In genomic region chr9:77440057-77440456, GRCh38 we compare ENCODE assay signal across 11 cellular contexts.
DNase-seq lines count a peak whose midpoint lies in the region; ATAC-seq, FAIRE-seq and TF ChIP-seq lines count a peak whose summit lies in the region.
"Had no signal": no experiment of that assay in that cellular context is flagged by ENCODE, and none has a peak within 500 bp of the region (broad histone marks: within the 10 kb centered on the region; RNA-seq: fewer than 3 reads in every experiment).

No MANE protein-coding gene starts in this region.

- H3K4me3 ChIP-seq in fibroblast of lung (replicated peaks in 1 of 4; ENCODE audit: control extremely low read depth in 1 of 4, insufficient read depth in 1 of 4, low read depth in 3 of 4, low read length in 4 of 4), result peak overlapping the region in 1 of 4 experiments; percentile 37
- H3K4me3 ChIP-seq in skeletal muscle cell (ENCODE audit: low read depth, low read length), result peak overlapping the region; percentile 11
- H3K4me3 ChIP-seq in PC-3 (ENCODE audit: low read length), result no peak overlapping the region

- no peaks in the 10 kb centered on the region for H3K36me3 ChIP-seq in fibroblast of lung (ENCODE audit: control insufficient read depth, insufficient read depth, low read length)
- H3K36me3 ChIP-seq in PC-3 (ENCODE audit: low read depth, low read length), result no peaks in the 10 kb centered on the region

- H3K27me3 Mint-ChIP-seq in type B pancreatic cell, result peaks cover 35% of the 10 kb centered on the region
- no peaks in the 10 kb centered on the region for H3K27me3 Mint-ChIP-seq in stimulated activated naive CD8-positive, alpha-beta T cell treated with anti-CD3 and anti-CD28 coated beads, Interleukin-15, amount 100 ng/mL, for 72 hours

- H3K79me2 ChIP-seq in fibroblast of lung (ENCODE audit: control insufficient read depth, insufficient read depth, low read length) (no peaks in the 10 kb centered on the region), PC-3 (ENCODE audit: low read length) (no peaks in the 10 kb centered on the region)

- no peak overlapping the region for H3K27ac Mint-ChIP-seq in type B pancreatic cell
- H3K27ac Mint-ChIP-seq in stimulated activated naive CD8-positive, alpha-beta T cell treated with anti-CD3 and anti-CD28 coated beads, Interleukin-15, amount 100 ng/mL, for 72 hours, result no peak overlapping the region
- H3K27ac Mint-ChIP-seq: nephron progenitor cell had no signal

- H4K20me1 ChIP-seq in fibroblast of lung (ENCODE audit: control insufficient read depth, extremely low read depth, insufficient read depth, low read length) (no peaks in the 10 kb centered on the region), PC-3 (ENCODE audit: low read length) (no peaks in the 10 kb centered on the region)

- H3K9ac ChIP-seq in fibroblast of lung (ENCODE audit: insufficient read depth, low read length), result peak overlapping the region; percentile 34
- H3K9ac ChIP-seq in PC-3 (ENCODE audit: low read length), result no peak overlapping the region

- H3K27ac ChIP-seq in fibroblast of lung (ENCODE audit: insufficient read depth, low read length) (no peak overlapping the region), PC-3 (ENCODE audit: low read length) (no peak overlapping the region)

- no peak for TF ChIP-seq POLR2A in H54 (IDR thresholded peaks at IDR 0.05; ENCODE audit: low read depth, low read length)

- peak; percentile 79 for FAIRE-seq in H54 (lab: Jason Lieb, UNC)
- FAIRE-seq: RCC 7860 had no signal

- no peaks in the 10 kb centered on the region for H3K4me1 ChIP-seq in fibroblast of lung (ENCODE audit: control insufficient read depth, extremely low read depth, insufficient read depth, low read length)
- no peaks in the 10 kb centered on the region for H3K4me1 ChIP-seq in PC-3 (ENCODE audit: insufficient read depth, low read length)

- H3F3A ChIP-seq in PC-3 (ENCODE audit: low read length, unreplicated experiment), result no peaks in the 10 kb centered on the region

- no peaks in the 10 kb centered on the region for H3K36me3 Mint-ChIP-seq in type B pancreatic cell

- no TSS peak for BruUV-seq in PC-3 (replicated peaks; lab: Mats Ljungman, UMichigan)

- H3K9me3 ChIP-seq in fibroblast of lung (ENCODE audit: control insufficient read depth, insufficient read depth, low read depth, low read length) (no peaks in the 10 kb centered on the region), PC-3 (ENCODE audit: low read length) (no peaks in the 10 kb centered on the region)

- H3K4me1 Mint-ChIP-seq in type B pancreatic cell (ENCODE audit: unreplicated experiment), result peaks cover 9% of the 10 kb centered on the region
- no peaks in the 10 kb centered on the region for H3K4me1 Mint-ChIP-seq in stimulated activated naive CD8-positive, alpha-beta T cell treated with anti-CD3 and anti-CD28 coated beads, Interleukin-15, amount 100 ng/mL, for 72 hours

- DNase-seq in H54 (ENCODE audit: insufficient read length, low spot score), result peak; percentile 97
- peak; percentile 15 for DNase-seq in NCI-H2196 (lab: John Stamatoyannopoulos, UW; ENCODE audit: unreplicated experiment)
- DNase-seq in fibroblast of lung (ENCODE audit: low read depth in 2 of 2), result peak; percentile 45 to 62
- no peak for DNase-seq in skeletal muscle cell (ENCODE audit: low read depth)
- DNase-seq in stimulated activated CD4-positive, alpha-beta T cell treated with anti-CD3 and anti-CD28 coated beads, Interleukin-4, amount 100 ng/mL, for 1 hour, result no peak
- DNase-seq in type B pancreatic cell (ENCODE audit: extremely low spot score, unreplicated experiment), result no peak
- no peak for DNase-seq in PC-3
- DNase-seq in stimulated activated naive CD8-positive, alpha-beta T cell treated with anti-CD3 and anti-CD28 coated beads, Interleukin-15, amount 100 ng/mL, for 72 hours, result no peak
- DNase-seq: activated CD4-positive, alpha-beta T cell treated with anti-CD3 and anti-CD28 coated beads, Interleukin-2, amount 50 U/mL, for 48 hours; nephron progenitor cell had no signal

- no peaks in the 10 kb centered on the region for H3K9me2 ChIP-seq in PC-3 (replicated peaks; ENCODE audit: low read length)

- no peak for ATAC-seq in PC-3
- no peak for ATAC-seq in stimulated activated naive CD8-positive, alpha-beta T cell treated with anti-CD3 and anti-CD28 coated beads, Interleukin-15, amount 100 ng/mL, for 72 hours

- TF ChIP-seq CTCF in fibroblast of lung (conservative IDR thresholded peaks at IDR 0.05 in 1 of 2, IDR thresholded peaks at IDR 0.05 in 1 of 2; ENCODE audit: low read depth in 1 of 2, low read length in 2 of 2) (no peak), type B pancreatic cell (conservative IDR thresholded peaks at IDR 0.05) (no peak), PC-3 (conservative IDR thresholded peaks at IDR 0.05; ENCODE audit: low read depth, low read length) (no peak)

- no peak overlapping the region for H3K4me3 Mint-ChIP-seq in type B pancreatic cell
- H3K4me3 Mint-ChIP-seq in stimulated activated naive CD8-positive, alpha-beta T cell treated with anti-CD3 and anti-CD28 coated beads, Interleukin-15, amount 100 ng/mL, for 72 hours, result no peak overlapping the region
- H3K4me3 Mint-ChIP-seq: nephron progenitor cell had no signal

- POLR2A ChIA-PET in PC-3 (lab: Charles Lee; ENCODE audit: unreplicated experiment), result no interaction called here

- no peaks in the 10 kb centered on the region for H3K27me3 ChIP-seq in fibroblast of lung (ENCODE audit: control insufficient read depth, insufficient read depth, low read length)
- H3K27me3 ChIP-seq in PC-3 (ENCODE audit: low read length), result no peaks in the 10 kb centered on the region

- no peak overlapping the region for H3K4me2 ChIP-seq in fibroblast of lung (ENCODE audit: extremely low read depth, insufficient read depth, low read length)
- no peak overlapping the region for H3K4me2 ChIP-seq in PC-3 (ENCODE audit: low read length)

- intact Hi-C loops in PC-3 (cut with micrococcal nuclease), result no loop called here

- no peaks in the 10 kb centered on the region for H3K9me3 Mint-ChIP-seq in type B pancreatic cell
- H3K9me3 Mint-ChIP-seq in stimulated activated naive CD8-positive, alpha-beta T cell treated with anti-CD3 and anti-CD28 coated beads, Interleukin-15, amount 100 ng/mL, for 72 hours, result no peaks in the 10 kb centered on the region
- H3K9me3 Mint-ChIP-seq: nephron progenitor cell had no signal

- CTCF ChIA-PET in PC-3 (lab: Charles Lee), result no interaction called here

- H2AFZ ChIP-seq in fibroblast of lung (ENCODE audit: low read length) (peak overlapping the region; percentile 65), PC-3 (ENCODE audit: low read length) (no peak overlapping the region)

Comparison
In these comparisons a context has a peak if more than half of its experiments do, and no peak if none do; other contexts are left out.
1. DNase-seq: peak in H54 (single experiment), NCI-H2196 (single experiment) and fibroblast of lung (2 of 2); none in skeletal muscle cell (single experiment), stimulated activated CD4-positive, alpha-beta T cell treated with anti-CD3 and anti-CD28 coated beads, Interleukin-4, amount 100 ng/mL, for 1 hour (single experiment), type B pancreatic cell (single experiment), PC-3 (single experiment) and stimulated activated naive CD8-positive, alpha-beta T cell treated with anti-CD3 and anti-CD28 coated beads, Interleukin-15, amount 100 ng/mL, for 72 hours (0 of 2).